ENCODE assay signal across 1 cellular context in the genomic region with DNA sequence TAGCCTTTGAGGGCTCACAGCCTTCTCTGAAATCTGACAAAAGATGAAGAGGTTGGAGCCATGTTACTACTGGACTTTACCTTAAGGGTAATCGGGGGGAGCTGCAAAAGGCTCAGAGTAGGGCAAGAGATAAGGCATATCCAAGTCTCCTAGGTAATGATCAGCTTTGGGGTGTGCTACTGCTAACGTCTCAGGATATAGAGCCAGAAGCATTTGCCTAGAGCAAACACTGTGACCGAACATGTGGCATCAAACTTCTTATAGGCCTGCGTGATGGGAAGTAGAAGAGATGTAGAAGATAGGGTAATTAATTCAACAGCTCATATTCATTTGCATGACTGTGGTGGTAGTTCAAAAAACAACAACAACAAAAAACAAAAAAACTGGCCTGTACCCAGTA.
TF ChIP-seq lines count a peak whose summit lies in the region.

No MANE protein-coding gene starts in this region.

TF ChIP-seq in GM23338, 12 proteins besides CTCF, POLR2A, EP300 and RAD21 (continued from another document):
- no peak for TF ChIP-seq JUNB (IDR thresholded peaks at IDR 0.05; ENCODE audit: unreplicated experiment)
- TF ChIP-seq NANOG (IDR thresholded peaks at IDR 0.05; ENCODE audit: borderline replicate concordance), result no peak
TF ChIP-seq in GM23338: peak in this region for 0.
